In the genomic region with DNA sequence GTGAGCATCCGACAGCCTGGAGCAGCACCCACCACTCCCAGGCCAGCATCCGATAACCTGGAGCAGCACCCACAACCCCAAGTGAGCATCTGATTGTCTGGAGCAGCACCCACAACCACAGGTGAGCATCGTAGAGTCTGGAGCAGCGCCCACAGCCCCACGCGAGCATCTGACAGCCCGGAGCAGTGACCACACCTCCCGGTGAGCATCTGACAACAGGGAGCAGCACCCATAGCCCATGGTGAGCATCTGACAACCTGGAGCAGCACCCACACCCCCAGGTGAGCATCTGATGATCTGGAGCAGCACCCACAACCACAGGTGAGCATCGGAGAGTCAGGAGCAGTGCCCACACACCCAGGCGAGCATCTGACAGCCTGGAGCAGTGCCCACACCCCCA, we compare ENCODE assay signal across 3 cellular contexts. TPM values are rescaled to one million over a fixed set of nuclear protein-coding genes. Genes with fewer than 3 reads are reported as not detected.
"Had no signal": no experiment of that assay in that cellular context is flagged by ENCODE, and none has a peak within 500 bp of the region (broad histone marks: within the 10 kb centered on the region; RNA-seq: fewer than 3 reads in every experiment).

No MANE protein-coding gene starts in this region.

RNA-seq across cellular contexts. Expression of gene MMEL1, which starts 25.1 kb away (rescaled TPM):
- total RNA-seq: cardiac muscle cell, mammary epithelial cell, right atrium auricular region had no signal
- polyA plus RNA-seq: cardiac muscle cell, mammary epithelial cell had no signal
